Comparison of ENCODE assay signal across 23 cellular contexts in genomic region chr16:5865231-5865630, GRCh38.
DNase-seq lines count a peak whose midpoint lies in the region; TF ChIP-seq lines count a peak whose summit lies in the region.
"Had no signal": no experiment of that assay in that cellular context is flagged by ENCODE, and none has a peak within 500 bp of the region (broad histone marks: within the 10 kb centered on the region; RNA-seq: fewer than 3 reads in every experiment).

No MANE protein-coding gene starts in this region.

- no peak overlapping the region for H3K4me3 Mint-ChIP-seq in nephron
- H3K4me3 Mint-ChIP-seq: CD4-positive, alpha-beta T cell; IgD-negative memory B cell had no signal

- H3K27me3 Mint-ChIP-seq in nephron (ENCODE audit: low read depth) = peaks cover 10% of the 10 kb centered on the region
- H3K27me3 Mint-ChIP-seq: CD4-positive, alpha-beta T cell; IgD-negative memory B cell had no signal

- peaks cover 7% of the 10 kb centered on the region for H3K4me1 Mint-ChIP-seq in nephron
- H3K4me1 Mint-ChIP-seq: IgD-negative memory B cell had no signal

- peak overlapping the region in 2 of 3 experiments; percentile 0 to 41 for H3K27ac Mint-ChIP-seq in nephron
- H3K27ac Mint-ChIP-seq: CD4-positive, alpha-beta T cell; IgD-negative memory B cell had no signal

- DNase-seq in DMS79 treated with DMSO at 0.1 percent for 48 hours (lab: John Stamatoyannopoulos, UW) (peak; percentile 8), DMS79 (lab: John Stamatoyannopoulos, UW) (no peak), cerebellum (ENCODE audit: low spot score) (peak; percentile 84), renal cortical epithelial cell (ENCODE audit: low read depth) (peak; percentile 18), hypothalamus (lab: John Stamatoyannopoulos, UW) (no peak), iPS-NIHi11 (ENCODE audit: low spot score) (no peak)
- DNase-seq in stimulated activated CD4-positive, alpha-beta T cell treated with anti-CD3 and anti-CD28 coated beads, Interleukin-1b, Interleukin-23, amount 100 ng/mL, for 48 hours = no peak
- DNase-seq: ACHN; Caco-2; CD4-positive, alpha-beta T cell; EL; GOT3; MV-4-11; NCI-H1694 treated with DMSO at 0.1 percent for 48 hours; NCI-H2081 treated with DMSO at 0.1 percent for 48 hours; NCI-H2171 treated with DMSO at 0.1 percent for 48 hours; NCI-H446 treated with DMSO at 0.1 percent for 48 hours; NCI-H526 treated with DMSO at 0.1 percent for 48 hours; OCI-M1; RPMI8226; SHP77 treated with DMSO at 0.1 percent for 48 hours had no signal

- H3K36me3 Mint-ChIP-seq in nephron (ENCODE audit: low read depth) = no peaks in the 10 kb centered on the region
- H3K36me3 Mint-ChIP-seq: IgD-negative memory B cell had no signal

- H3K9me3 Mint-ChIP-seq in nephron = no peaks in the 10 kb centered on the region

- no peak for TF ChIP-seq CTCF in nephron (IDR thresholded peaks at IDR 0.05; ENCODE audit: unreplicated experiment in 3 of 3)

Comparison
In these comparisons a context has a peak if more than half of its experiments do, and no peak if none do; other contexts are left out.
1. DNase-seq: peak in DMS79 treated with DMSO at 0.1 percent for 48 hours (single experiment), cerebellum (single experiment) and renal cortical epithelial cell (single experiment); none in DMS79 (single experiment), hypothalamus (0 of 51), stimulated activated CD4-positive, alpha-beta T cell treated with anti-CD3 and anti-CD28 coated beads, Interleukin-1b, Interleukin-23, amount 100 ng/mL, for 48 hours (single experiment) and iPS-NIHi11 (single experiment).